Comparison of ENCODE assay signal across 21 cellular contexts in genomic region chr17:80033840-80034239, GRCh38. TPM values are rescaled to one million over a fixed set of nuclear protein-coding genes. Genes with fewer than 3 reads are reported as not detected.
DNase-seq lines count a peak whose midpoint lies in the region; ATAC-seq and TF ChIP-seq lines count a peak whose summit lies in the region.
"Had no signal": no experiment of that assay in that cellular context is flagged by ENCODE, and none has a peak within 500 bp of the region (broad histone marks: within the 10 kb centered on the region; RNA-seq: fewer than 3 reads in every experiment).

No MANE protein-coding gene starts in this region.

- peaks cover 52% of the 10 kb centered on the region for H3K27me3 Mint-ChIP-seq in T-helper 1 cell treated with Interleukin-12 subunit alpha and Interleukin-12 subunit beta and Interleukin-4 antibody, amounts not matched to agents 30 μg/mL and 1 μg/mL, for 36 hours (ENCODE audit: low read depth)
- H3K27me3 Mint-ChIP-seq in activated B cell treated with CpG ODN at 0.5 μM for 24 hours = peaks cover 3% of the 10 kb centered on the region
- H3K27me3 Mint-ChIP-seq in osteocyte (ENCODE audit: unreplicated experiment) = no peaks in the 10 kb centered on the region

- H3K4me3 ChIP-seq in iPS-18a (ENCODE audit: low read length) = peak overlapping the region; percentile 93

- H3K27ac Mint-ChIP-seq in T-helper 1 cell treated with Interleukin-12 subunit alpha and Interleukin-12 subunit beta and Interleukin-4 antibody, amounts not matched to agents 30 μg/mL and 1 μg/mL, for 36 hours = no peak overlapping the region
- H3K27ac Mint-ChIP-seq in activated B cell treated with CpG ODN at 0.5 μM for 24 hours (no peak overlapping the region), osteocyte (ENCODE audit: unreplicated experiment) (peak overlapping the region; percentile 98)
- H3K27ac Mint-ChIP-seq: activated CD8-positive, alpha-beta T cell treated with anti-CD3 and anti-CD28 coated beads for 36 hours had no signal

- no peak overlapping the region for H3K9ac ChIP-seq in iPS-18a (ENCODE audit: low read length)
- H3K9ac ChIP-seq: parathyroid adenoma had no signal

- CTCF ChIA-PET in activated B cell treated with CpG ODN at 0.5 μM for 24 hours (lab: Charles Lee) = interaction anchor here (1.5 kb wide), 1 partner anchor 25 kb away, joined by 7 read pairs; no protein-coding TSS in a partner anchor

- no peaks in the 10 kb centered on the region for H3K9me3 ChIP-seq in iPS-18a (ENCODE audit: control insufficient read depth, low read depth, low read length)
- H3K9me3 ChIP-seq: Caco-2, sigmoid colon, upper lobe of right lung had no signal

- H3K27ac ChIP-seq in iPS-18a (ENCODE audit: low read length) = no peak overlapping the region
- H3K27ac ChIP-seq: parathyroid adenoma, upper lobe of right lung had no signal

- H3K36me3 Mint-ChIP-seq in T-helper 1 cell treated with Interleukin-12 subunit alpha and Interleukin-12 subunit beta and Interleukin-4 antibody, amounts not matched to agents 30 μg/mL and 1 μg/mL, for 36 hours (ENCODE audit: low read depth) = no peaks in the 10 kb centered on the region
- H3K36me3 Mint-ChIP-seq in activated B cell treated with CpG ODN at 0.5 μM for 24 hours (ENCODE audit: low read depth) (peaks cover 3% of the 10 kb centered on the region), osteocyte (ENCODE audit: unreplicated experiment) (peaks cover 4% of the 10 kb centered on the region)

- peak overlapping the region; percentile 28 for H3K4me3 Mint-ChIP-seq in T-helper 1 cell treated with Interleukin-12 subunit alpha and Interleukin-12 subunit beta and Interleukin-4 antibody, amounts not matched to agents 30 μg/mL and 1 μg/mL, for 36 hours
- H3K4me3 Mint-ChIP-seq in activated B cell treated with CpG ODN at 0.5 μM for 24 hours = peak overlapping the region; percentile 86
- peak overlapping the region; percentile 47 for H3K4me3 Mint-ChIP-seq in osteocyte (ENCODE audit: unreplicated experiment)

- no peaks in the 10 kb centered on the region for H3K9me3 Mint-ChIP-seq in T-helper 1 cell treated with Interleukin-12 subunit alpha and Interleukin-12 subunit beta and Interleukin-4 antibody, amounts not matched to agents 30 μg/mL and 1 μg/mL, for 36 hours
- H3K9me3 Mint-ChIP-seq in activated B cell treated with CpG ODN at 0.5 μM for 24 hours (no peaks in the 10 kb centered on the region), osteocyte (ENCODE audit: unreplicated experiment) (no peaks in the 10 kb centered on the region)
- H3K9me3 Mint-ChIP-seq: activated CD8-positive, alpha-beta T cell treated with anti-CD3 and anti-CD28 coated beads for 36 hours had no signal

- H3K4me1 Mint-ChIP-seq in T-helper 1 cell treated with Interleukin-12 subunit alpha and Interleukin-12 subunit beta and Interleukin-4 antibody, amounts not matched to agents 30 μg/mL and 1 μg/mL, for 36 hours (ENCODE audit: low read depth) = peaks cover 6% of the 10 kb centered on the region
- H3K4me1 Mint-ChIP-seq in activated B cell treated with CpG ODN at 0.5 μM for 24 hours = peaks cover 15% of the 10 kb centered on the region
- peaks cover 38% of the 10 kb centered on the region for H3K4me1 Mint-ChIP-seq in osteocyte (ENCODE audit: unreplicated experiment)

- no peaks in the 10 kb centered on the region for H3K27me3 ChIP-seq in iPS-18a (ENCODE audit: control insufficient read depth, insufficient read depth, low read length)
- H3K27me3 ChIP-seq: sigmoid colon, upper lobe of right lung had no signal

- POLR2A ChIA-PET in activated B cell treated with CpG ODN at 0.5 μM for 24 hours (lab: Charles Lee) = no interaction called here

- H3K4me1 ChIP-seq in iPS-18a (ENCODE audit: control insufficient read depth, low read depth, low read length) = peaks cover 8% of the 10 kb centered on the region

- intact Hi-C loops in activated B cell treated with CpG ODN at 0.5 μM for 24 hours (cut with micrococcal nuclease) = no loop called here

- DNase-seq in T-helper 1 cell (no peak), activated B cell treated with CpG ODN at 0.5 μM for 24 hours (no peak), osteocyte (ENCODE audit: extremely low spot score, unreplicated experiment) (no peak), NCI-H2107 (lab: John Stamatoyannopoulos, UW) (no peak), NAMALWA (ENCODE audit: low spot score) (no peak)
- DNase-seq: 8988T; activated CD8-positive, alpha-beta T cell treated with anti-CD3 and anti-CD28 coated beads for 36 hours; activated naive CD4-positive, alpha-beta T cell; anterior cingulate cortex; Caco-2; cerebellar nuclear complex; effector CD4-positive, alpha-beta T cell; EL; NCI-H510A treated with DMSO at 0.1 percent for 48 hours; sigmoid colon; upper lobe of right lung had no signal

- H3K36me3 ChIP-seq in iPS-18a (ENCODE audit: control insufficient read depth, low read depth, low read length) = no peaks in the 10 kb centered on the region
- H3K36me3 ChIP-seq: sigmoid colon, upper lobe of right lung had no signal

- ATAC-seq in activated B cell treated with CpG ODN at 0.5 μM for 24 hours (ENCODE audit: low read depth) (no peak), HG02610 (IDR thresholded peaks at IDR 0.05; ENCODE audit: unreplicated experiment) (no peak)
- ATAC-seq: activated CD8-positive, alpha-beta T cell treated with anti-CD3 and anti-CD28 coated beads for 36 hours; esophagus mucosa; upper lobe of right lung had no signal

- TF ChIP-seq CTCF in activated B cell treated with CpG ODN at 0.5 μM for 24 hours (IDR thresholded peaks at IDR 0.05) (no peak), osteocyte (IDR thresholded peaks at IDR 0.05) (no peak)

RNA-seq across cellular contexts. Expression of gene TBC1D16, which starts 1.8 kb away (rescaled TPM):
- 2.6 and 3.4 TPM in 2 replicates for total RNA-seq in activated B cell treated with CpG ODN at 0.5 μM for 24 hours
- total RNA-seq in osteocyte = 45.2 and 45.9 TPM in 2 replicates

RNA-seq across cellular contexts. Expression of gene CCDC40, which starts 2.6 kb away (rescaled TPM):
- total RNA-seq in activated B cell treated with CpG ODN at 0.5 μM for 24 hours (0.46 and 0.55 TPM in 2 replicates), osteocyte (9.5 and 10.5 TPM in 2 replicates)

Comparison
In these comparisons a context has a peak if more than half of its experiments do, and no peak if none do; other contexts are left out.
1. H3K4me3 Mint-ChIP-seq: peak in every context shown above with its lines; median percentile 86 in activated B cell treated with CpG ODN at 0.5 μM for 24 hours; 47 in osteocyte; 28 in T-helper 1 cell treated with Interleukin-12 subunit alpha and Interleukin-12 subunit beta and Interleukin-4 antibody, amounts not matched to agents 30 μg/mL and 1 μg/mL, for 36 hours.
2. RNA of gene TBC1D16, which starts 1.8 kb away (total RNA-seq): 45.2 to 45.9 TPM in osteocyte; 2.6 to 3.4 TPM in activated B cell treated with CpG ODN at 0.5 μM for 24 hours; every median in the first group is over 10 times any median in the second.